In the genomic region with DNA sequence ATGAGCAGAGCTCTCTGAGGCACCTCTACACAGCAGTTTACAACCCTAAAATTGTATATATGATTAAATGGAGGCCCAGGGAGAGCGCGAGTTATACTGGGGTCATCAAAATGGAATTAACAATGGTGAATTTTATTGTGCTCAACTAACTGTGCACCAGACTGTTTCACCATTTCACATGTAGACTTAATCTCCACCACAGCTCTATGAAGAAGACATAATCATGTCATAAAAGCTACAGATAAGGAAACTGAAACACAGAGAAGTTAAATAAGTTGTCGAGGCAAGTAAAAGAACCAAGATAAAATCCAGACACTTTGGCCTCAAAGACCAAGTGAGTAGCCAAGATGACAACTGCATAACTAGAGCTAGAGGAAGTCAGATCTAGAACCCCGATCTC, we compare ENCODE assay signal across 23 cellular contexts. TPM values are rescaled to one million over a fixed set of nuclear protein-coding genes. Genes with fewer than 3 reads are reported as not detected.
DNase-seq lines count a peak whose midpoint lies in the region; ATAC-seq and TF ChIP-seq lines count a peak whose summit lies in the region.
"Had no signal": no experiment of that assay in that cellular context is flagged by ENCODE, and none has a peak within 500 bp of the region (broad histone marks: within the 10 kb centered on the region; RNA-seq: fewer than 3 reads in every experiment).

No MANE protein-coding gene starts in this region.

- H3K9me3 ChIP-seq in heart right ventricle: peaks cover 0 to 18% (median 4%) of the 10 kb centered on the region in 11 donors
- no peaks in the 10 kb centered on the region for H3K9me3 ChIP-seq in colonic mucosa
- H3K9me3 ChIP-seq in mucosa of rectum (ENCODE audit: control insufficient read depth in 2 of 2, low read length in 2 of 2): no peaks in the 10 kb centered on the region
- no peaks in the 10 kb centered on the region for H3K9me3 ChIP-seq in upper lobe of left lung
- H3K9me3 ChIP-seq in uterus: no peaks in the 10 kb centered on the region
- H3K9me3 ChIP-seq: BE2C had no signal

- ATAC-seq in heart right ventricle: no peak
- ATAC-seq in left cardiac atrium: no peak
- no peak for ATAC-seq in upper lobe of left lung (ENCODE audit: low FRiP score in 2 of 2)
- ATAC-seq in esophagus mucosa: no peak
- ATAC-seq: natural killer cell; stimulated activated memory B cell treated with anti-CD40 and anti-IgM and Interleukin-4, amounts not matched to agents 10 μg/mL and 1 μg/mL and 100 μg/mL, for 72 hours had no signal

- intact Hi-C loops in heart right ventricle (cut with DNase I): loop anchor here in 4 of 10 donors (5.0 to 10.0 kb wide), 2 partner anchors 51 to 53 kb away; no protein-coding TSS in a partner anchor
- intact Hi-C loops in left cardiac atrium (cut with DNase I): loop anchor here in 1 of 2 donors (10.0 kb wide), 1 partner anchor 53 kb away; no protein-coding TSS in a partner anchor
- intact Hi-C loops in colonic mucosa (cut with DNase I): no loop called here
- intact Hi-C loops in uterus (cut with DNase I; ENCODE audit: low total_unique reads): no loop called here

- no peak for DNase-seq in heart right ventricle
- no peak for DNase-seq in left cardiac atrium
- DNase-seq in colonic mucosa: no peak
- DNase-seq in upper lobe of left lung: no peak
- no peak for DNase-seq in CD1c-positive myeloid dendritic cell (ENCODE audit: extremely low spot score)
- no peak for DNase-seq in uterus
- DNase-seq: activated CD8-positive, alpha-beta memory T cell treated with anti-CD3 and anti-CD28 coated beads for 24 hours; activated naive CD4-positive, alpha-beta T cell treated with anti-CD3 and anti-CD28 coated beads, Interleukin-2, amount 10 ng/mL, durations not matched to agents 7 days and 5 days; activated T-cell treated with anti-CD3 and anti-CD28 coated beads, Interleukin-2, amount 50 U/mL, for 48 hours; anterior cingulate cortex; BE2C; cerebellar nuclear complex; mesendoderm; natural killer cell; NCI-H1105 treated with DMSO at 0.1 percent for 48 hours; NK-92 treated with Interleukin-12 subunit alpha and Interleukin-12 subunit beta, amount 100 ng/mL, for 24 hours; stimulated activated CD4-positive, alpha-beta T cell treated with anti-CD3 and anti-CD28 coated beads, Interleukin-1b, Interleukin-23, amount 100 ng/mL, for 48 hours; T1000; trophoblast cell had no signal

- H3K27me3 ChIP-seq in heart right ventricle: no peaks in the 10 kb centered on the region
- no peaks in the 10 kb centered on the region for H3K27me3 ChIP-seq in colonic mucosa
- H3K27me3 ChIP-seq in mucosa of rectum (ENCODE audit: control insufficient read depth in 2 of 2, insufficient read depth in 2 of 2, low read length in 2 of 2): no peaks in the 10 kb centered on the region
- no peaks in the 10 kb centered on the region for H3K27me3 ChIP-seq in upper lobe of left lung
- H3K27me3 ChIP-seq in uterus: no peaks in the 10 kb centered on the region
- H3K27me3 ChIP-seq: BE2C had no signal

- H3K4me3 ChIP-seq in heart right ventricle (peak overlapping the region in 1 of 10 donors; percentile 17), colonic mucosa (no peak overlapping the region), mucosa of rectum (ENCODE audit: low read length in 2 of 2) (no peak overlapping the region), upper lobe of left lung (no peak overlapping the region), uterus (no peak overlapping the region)

- WGBS in heart right ventricle, 2 donors: 69 to 70% methylated on average over 4 of the region's 4 CpGs
- WGBS in upper lobe of left lung, 2 donors: 84 to 91% methylated on average over 4 of the region's 4 CpGs

- no peaks in the 10 kb centered on the region for H3K36me3 ChIP-seq in heart right ventricle
- H3K36me3 ChIP-seq in colonic mucosa: no peaks in the 10 kb centered on the region
- H3K36me3 ChIP-seq in mucosa of rectum (ENCODE audit: control insufficient read depth in 2 of 2, insufficient read depth in 2 of 2, low read length in 2 of 2): no peaks in the 10 kb centered on the region
- H3K36me3 ChIP-seq in upper lobe of left lung: no peaks in the 10 kb centered on the region
- H3K36me3 ChIP-seq in uterus: no peaks in the 10 kb centered on the region
- H3K36me3 ChIP-seq: BE2C had no signal

- H3K4me1 ChIP-seq in heart right ventricle: peaks cover 8 to 64% (median 58%) of the 10 kb centered on the region in 9 donors
- H3K4me1 ChIP-seq in colonic mucosa: peaks cover 4% of the 10 kb centered on the region
- peaks cover 15 to 28% of the 10 kb centered on the region in 2 donors for H3K4me1 ChIP-seq in mucosa of rectum (ENCODE audit: control insufficient read depth in 2 of 2, insufficient read depth in 2 of 2, low read length in 2 of 2)
- peaks cover 15 to 37% (median 22%) of the 10 kb centered on the region in 4 donors for H3K4me1 ChIP-seq in upper lobe of left lung
- no peaks in the 10 kb centered on the region for H3K4me1 ChIP-seq in uterus

- no peak for TF ChIP-seq POLR2A in upper lobe of left lung (IDR thresholded peaks at IDR 0.05)
- TF ChIP-seq POLR2A in uterus (IDR thresholded peaks at IDR 0.05): no peak

- no peak for TF ChIP-seq EP300 in upper lobe of left lung (IDR thresholded peaks at IDR 0.05)

- peak overlapping the region in 9 of 10 donors; percentile 78 to 94 (median 84) for H3K27ac ChIP-seq in heart right ventricle
- peak overlapping the region; percentile 81 for H3K27ac ChIP-seq in colonic mucosa
- peak overlapping the region; percentile 72 to 78 for H3K27ac ChIP-seq in mucosa of rectum (ENCODE audit: low read depth in 2 of 2, low read length in 2 of 2)
- H3K27ac ChIP-seq in upper lobe of left lung: peak overlapping the region in 3 of 4 donors; percentile 48 to 81 (median 77)
- no peak overlapping the region for H3K27ac ChIP-seq in uterus

- TF ChIP-seq CTCF in heart right ventricle (IDR thresholded peaks at IDR 0.05) (no peak), colonic mucosa (IDR thresholded peaks at IDR 0.05) (no peak), upper lobe of left lung (IDR thresholded peaks at IDR 0.05) (no peak), uterus (IDR thresholded peaks at IDR 0.05) (no peak)

- H3K9ac ChIP-seq in colonic mucosa (ENCODE audit: low read depth in 2 of 2, low read length in 2 of 2): no peak overlapping the region
- no peak overlapping the region for H3K9ac ChIP-seq in mucosa of rectum (ENCODE audit: low read depth in 1 of 2, low read length in 2 of 2)
- H3K9ac ChIP-seq: parathyroid adenoma had no signal

RNA-seq across cellular contexts. Expression of a gene that starts 1.5 kb away (rescaled TPM):
- total RNA-seq in heart right ventricle (10 to 100 TPM in 2 of 10 donors, 1 to 10 TPM in 7, under 1 TPM in 1; 0.97 to 13.1 (median 7.4) TPM), left cardiac atrium (10 to 100 TPM in 1 of 2 donors, 1 to 10 TPM in 1; 3.1 to 20.1 TPM), colonic mucosa (1 to 10 TPM in 1 of 2 donors, under 1 TPM in 1; 0.66 to 2.5 TPM), upper lobe of left lung (1 to 10 TPM in 3 of 6 donors, under 1 TPM in 3; under 0.01 to 3.1 (median 1.2) TPM), uterus (1 to 10 TPM in 3 of 4 donors, under 1 TPM in 1; 0.29 to 3.5 (median 2.1) TPM), esophagus mucosa (3.4 TPM)
- 1 to 10 TPM in 1 of 2 donors, under 1 TPM in 1; 0.91 to 2.9 TPM for polyA plus RNA-seq in heart right ventricle

Comparison
In these comparisons a context has a peak if more than half of its experiments do, and no peak if none do; other contexts are left out.
1. H3K27ac ChIP-seq: peak in heart right ventricle (9 of 10), colonic mucosa (single experiment), mucosa of rectum (2 of 2) and upper lobe of left lung (3 of 4); none in uterus (0 of 2).